16 cellular contexts compared by ENCODE assay signal in genomic region chr20:58595167-58595566, GRCh38.
"Had no signal": no experiment of that assay in that cellular context is flagged by ENCODE, and none has a peak within 500 bp of the region (broad histone marks: within the 10 kb centered on the region; RNA-seq: fewer than 3 reads in every experiment).

No MANE protein-coding gene starts in this region.

- H3K4me3 Mint-ChIP-seq: naive B cell, nephron progenitor cell had no signal

- FAIRE-seq: colon, frontal cortex, islet of Langerhans, small intestine had no signal

- H3K36me3 Mint-ChIP-seq: naive B cell had no signal

- H3K4me1 Mint-ChIP-seq: naive B cell had no signal

- DNase-seq: cerebellar nuclear complex; dermis blood vessel endothelial cell; heart right ventricle; hypothalamus; kidney glomerular epithelial cell; left lung; mesendoderm; naive B cell; nephron progenitor cell; small intestine; stimulated activated CD4-positive, alpha-beta T cell treated with anti-CD3 and anti-CD28 coated beads, Interleukin-12 subunit alpha, Interleukin-12 subunit beta, amount 100 ng/mL, for 4 hours; stimulated activated naive CD4-positive, alpha-beta T cell; trophoblast cell had no signal

- H3K9me3 ChIP-seq: left lung had no signal

- H3K27ac Mint-ChIP-seq: naive B cell, nephron progenitor cell had no signal

- H3K4me1 ChIP-seq: left lung had no signal

- H3K4me3 ChIP-seq: heart right ventricle, left lung had no signal

- ATAC-seq: heart right ventricle, left lung had no signal

- H3K27ac ChIP-seq: heart right ventricle, left lung had no signal

- H3K36me3 ChIP-seq: heart right ventricle, left lung had no signal
